In genomic region chr6:36886948-36887347, GRCh38 we compare ENCODE assay signal across 10 cellular contexts. TPM values are rescaled to one million over a fixed set of nuclear protein-coding genes. Genes with fewer than 3 reads are reported as not detected.
DNase-seq lines count a peak whose midpoint lies in the region; ATAC-seq, FAIRE-seq and TF ChIP-seq lines count a peak whose summit lies in the region.
"Had no signal": no experiment of that assay in that cellular context is flagged by ENCODE, and none has a peak within 500 bp of the region (broad histone marks: within the 10 kb centered on the region; RNA-seq: fewer than 3 reads in every experiment).

No MANE protein-coding gene starts in this region.

- no peak for TF ChIP-seq RAD21 in A549 (conservative IDR thresholded peaks at IDR 0.05 in 1 of 2, IDR thresholded peaks at IDR 0.05 in 1 of 2)

- H3K27me3 ChIP-seq in muscle layer of colon (ENCODE audit: control insufficient read depth in 1 of 2, insufficient read depth in 2 of 2, low read length in 2 of 2): no peaks in the 10 kb centered on the region
- no peaks in the 10 kb centered on the region for H3K27me3 ChIP-seq in colonic mucosa

- TF ChIP-seq POLR2A in A549 (IDR thresholded peaks at IDR 0.05; ENCODE audit: low read length): no peak

- TF ChIP-seq EP300 in A549 (IDR thresholded peaks at IDR 0.05): no peak

- no peak for ATAC-seq in A549

- H3K4me1 ChIP-seq in A549: peaks cover 5% of the 10 kb centered on the region; the same call in 1 of the 3 replicates
- H3K4me1 ChIP-seq in muscle layer of colon (ENCODE audit: insufficient read depth, low read length): peaks cover 17% of the 10 kb centered on the region
- no peaks in the 10 kb centered on the region for H3K4me1 ChIP-seq in colonic mucosa

- POLR2A ChIA-PET in A549 (lab: Yijun Ruan, JAX): no interaction called here
- POLR2A ChIA-PET in HEK293T (lab: Yijun Ruan, JAX): interaction anchor here (4.9 kb wide), 1 partner anchor 13 kb away, joined by 70 read pairs; the partner anchor contains the start of gene PPIL1

- no peaks in the 10 kb centered on the region for H3K9me3 ChIP-seq in A549
- H3K9me3 ChIP-seq in muscle layer of colon (ENCODE audit: low read length): no peaks in the 10 kb centered on the region
- no peaks in the 10 kb centered on the region for H3K9me3 ChIP-seq in colonic mucosa

- intact Hi-C loops in colonic mucosa (cut with DNase I): no loop called here

- H3K27ac ChIP-seq in A549 (no peak overlapping the region), muscle layer of colon (ENCODE audit: low read depth, low read length) (peak overlapping the region; percentile 39), colonic mucosa (no peak overlapping the region)

- no peak for TF ChIP-seq CTCF in A549 (IDR thresholded peaks at IDR 0.05)
- no peak for TF ChIP-seq CTCF in astrocyte of the cerebellum (IDR thresholded peaks at IDR 0.05; ENCODE audit: low read depth, low read length, missing control alignments)
- TF ChIP-seq CTCF in colonic mucosa (IDR thresholded peaks at IDR 0.05): no peak

- H3K4me2 ChIP-seq in A549: peak overlapping the region; percentile 96

- 71% methylated on average over 9 of the region's 9 CpGs for WGBS in A549 (ENCODE audit: missing lambda C conversion rate)

- H3K4me3 ChIP-seq in A549: peak overlapping the region; percentile 81
- peak overlapping the region; percentile 57 for H3K4me3 ChIP-seq in astrocyte of the cerebellum (ENCODE audit: low read depth, low read length)
- peak overlapping the region in 1 of 2 donors; percentile 88 for H3K4me3 ChIP-seq in muscle layer of colon (ENCODE audit: low read depth in 1 of 2, low read length in 2 of 2)
- no peak overlapping the region for H3K4me3 ChIP-seq in colonic mucosa

- H3K9ac ChIP-seq in muscle layer of colon (ENCODE audit: low read length): no peak overlapping the region
- no peak overlapping the region for H3K9ac ChIP-seq in colonic mucosa (ENCODE audit: low read depth in 2 of 2, low read length in 2 of 2)

- FAIRE-seq in A549 (lab: Jason Lieb, UNC): no peak

- DNase-seq in A549 (ENCODE audit: low read depth in 1 of 2, low spot score in 1 of 2) (no peak), HEK293T (ENCODE audit: extremely low spot score) (no peak), astrocyte of the cerebellum (ENCODE audit: low read depth) (no peak), LoVo (ENCODE audit: low spot score) (no peak), NCI-H2227 treated with DMSO at 0.1 percent for 48 hours (lab: John Stamatoyannopoulos, UW) (no peak), colonic mucosa (no peak), NCI-H510A (lab: John Stamatoyannopoulos, UW) (no peak)
- DNase-seq: activated CD8-positive, alpha-beta memory T cell treated with anti-CD3 and anti-CD28 coated beads, Interleukin-2, amount 50 U/mL, for 48 hours; NCI-H2171 had no signal

- in situ Hi-C loops in astrocyte of the cerebellum (cut with HindIII; ENCODE audit: low sequenced_read_pairs): no loop called here

- CTCF ChIA-PET in A549 (lab: Yijun Ruan, JAX): no interaction called here
- CTCF ChIA-PET in HEK293T (lab: Yijun Ruan, JAX): no interaction called here

- H3K36me3 ChIP-seq in muscle layer of colon (ENCODE audit: insufficient read depth, low read length) (no peaks in the 10 kb centered on the region), colonic mucosa (no peaks in the 10 kb centered on the region)

TF ChIP-seq in A549, 52 proteins besides CTCF, POLR2A, EP300 and RAD21 (continues in another document):
- TF ChIP-seq NR3C1 (IDR thresholded peaks at IDR 0.05) (no peak), HMGXB4 (CRISPR knock-in tag; IDR thresholded peaks at IDR 0.05; ENCODE audit: borderline replicate concordance) (no peak), CBX2 (IDR thresholded peaks at IDR 0.05; ENCODE audit: borderline replicate concordance, low read depth) (no peak), RARB (CRISPR knock-in tag; IDR thresholded peaks at IDR 0.05) (no peak), JUN (IDR thresholded peaks at IDR 0.05) (no peak), HOXB13 (CRISPR knock-in tag; IDR thresholded peaks at IDR 0.05; ENCODE audit: low read depth) (no peak), ELK1 (IDR thresholded peaks at IDR 0.05; ENCODE audit: low read depth, low read length) (no peak), RCOR1 (IDR thresholded peaks at IDR 0.05; ENCODE audit: low read depth, low read length) (no peak), CBX8 (IDR thresholded peaks at IDR 0.05) (no peak)

TF ChIP-seq in HEK293T, 16 proteins besides CTCF, POLR2A, EP300 and RAD21:
- TF ChIP-seq SP1 (IDR thresholded peaks at IDR 0.05) (no peak), ZNF384 (IDR thresholded peaks at IDR 0.05) (peak; percentile 68; the same call in 1 of the 2 replicates)

RNA-seq across cellular contexts. Expression of gene C6orf89, which starts 1.2 kb away (rescaled TPM):
- polyA plus RNA-seq in A549 (2011; rRNA removed) (27.0 and 32.5 TPM in 2 replicates), A549 (2017; fragmentation: RNase III; extraction: RNeasy Plus Mini Kit Qiagen cat#74134 plus additional on column Dnase treatment) (13.7 to 15.1 TPM (median 13.8 TPM) in 3 replicates)
- 5.9 and 9.2 TPM in 2 replicates for polyA plus RNA-seq in A549 (2012; cell fraction: cytosol; rRNA removed)
- polyA plus RNA-seq in A549 (2012; cell fraction: nucleus; rRNA removed): 5.7 and 8.2 TPM in 2 replicates
- 17.8 and 18.2 TPM in 2 replicates for polyA minus RNA-seq in A549 (2011; rRNA and poly(A)+ RNA removed)
- total RNA-seq in colonic mucosa: 10 to 100 TPM; 46.3 to 49.5 TPM

RNA-seq across cellular contexts. Expression of gene PPIL1, which starts 12.3 kb away (rescaled TPM):
- polyA plus RNA-seq in A549 (2011; rRNA removed): 58.7 and 60.0 TPM in 2 replicates
- 31.7 and 38.8 TPM in 2 replicates for polyA plus RNA-seq in A549 (2012; cell fraction: cytosol; rRNA removed)
- polyA plus RNA-seq in A549 (2012; cell fraction: nucleus; rRNA removed): 11.3 and 12.7 TPM in 2 replicates
- 42.6 to 47.5 TPM (median 45.3 TPM) in 3 replicates for polyA plus RNA-seq in A549 (2017; fragmentation: RNase III; extraction: RNeasy Plus Mini Kit Qiagen cat#74134 plus additional on column Dnase treatment)
- 41.2 and 43.9 TPM in 2 replicates for polyA minus RNA-seq in A549 (2011; rRNA and poly(A)+ RNA removed)
- total RNA-seq in colonic mucosa: 10 to 100 TPM in 1 of 2 donors, 1 to 10 TPM in 1; 9.9 to 23.6 TPM

RNA-seq across cellular contexts. Expression of gene CPNE5, which starts 47.7 kb away (rescaled TPM):
- 0.07 and 0.13 TPM in 2 replicates for polyA plus RNA-seq in A549 (2011; rRNA removed)
- 0.04 TPM in 1 of 2 replicates, not detected in the other for polyA plus RNA-seq in A549 (2012; cell fraction: cytosol; rRNA removed)
- 0.07 and 0.11 TPM in 2 replicates for polyA plus RNA-seq in A549 (2012; cell fraction: nucleus; rRNA removed)
- 0.03 to 0.20 TPM (median 0.08 TPM) in 3 replicates for polyA plus RNA-seq in A549 (2017; fragmentation: RNase III; extraction: RNeasy Plus Mini Kit Qiagen cat#74134 plus additional on column Dnase treatment)
- polyA minus RNA-seq in A549 (2011; rRNA and poly(A)+ RNA removed): 0.15 TPM in 1 of 2 replicates, not detected in the other
- total RNA-seq in colonic mucosa: 1 to 10 TPM; 4.6 to 8.0 TPM
